14 cellular contexts compared by ENCODE assay signal in genomic region chr12:1933342-1933992, GRCh38. TPM values are rescaled to one million over a fixed set of nuclear protein-coding genes. Genes with fewer than 3 reads are reported as not detected.
A peak's percentile ranks its signal among the peaks of the same experiment; 100 is the strongest.
DNase-seq lines count a peak whose midpoint lies in the region; ATAC-seq, FAIRE-seq and TF ChIP-seq lines count a peak whose summit lies in the region.
"Had no signal": no experiment of that assay in that cellular context is flagged by ENCODE, and none has a peak within 500 bp of the region (broad histone marks: within the 10 kb centered on the region; RNA-seq: fewer than 3 reads in every experiment).

No MANE protein-coding gene starts in this region.

- H4K5ac ChIP-seq in H9 (ENCODE audit: insufficient read length, low read depth, low read length), result no peak overlapping the region

- no peaks in the 10 kb centered on the region for H3K36me3 ChIP-seq in WERI-Rb-1

- H2BK20ac ChIP-seq in H9 (ENCODE audit: low read depth, low read length, poor library complexity, severe bottlenecking), result no peak overlapping the region

- H2AFZ ChIP-seq in H9 (ENCODE audit: low read length), result no peak overlapping the region

- H3K9me3 ChIP-seq in H9 (ENCODE audit: control insufficient read depth, low read depth, low read length) (no peaks in the 10 kb centered on the region), WERI-Rb-1 (ENCODE audit: severe bottlenecking) (no peaks in the 10 kb centered on the region)

- H3K18ac ChIP-seq in H9 (ENCODE audit: insufficient read length, low read depth, low read length), result no peak overlapping the region

- H4K91ac ChIP-seq in H9 (ENCODE audit: insufficient read length, low read depth, low read length), result no peak overlapping the region

- H3K36me3 Mint-ChIP-seq in H9 (ENCODE audit: insufficient read depth in 1 of 3, low read depth in 3 of 3) (no peaks in the 10 kb centered on the region), naive B cell (peaks cover 0 to 5% of the 10 kb centered on the region in 2 donors)

- H3K4me2 ChIP-seq in H9 (ENCODE audit: insufficient read depth, insufficient read length, low read length), result no peak overlapping the region

- no peak overlapping the region for H3K9ac ChIP-seq in H9 (ENCODE audit: extremely low read depth, insufficient read length, low read length)

- no peak overlapping the region for H3K4me3 Mint-ChIP-seq in H9
- peak overlapping the region in 7 of 8 donors; percentile 64 to 82 (median 70) for H3K4me3 Mint-ChIP-seq in naive B cell
- H3K4me3 Mint-ChIP-seq: CD4-positive, alpha-beta T cell; T-helper 2 cell treated with Interferon-gamma antibody and Interleukin-4, amounts not matched to agents 5 μg/mL and 100 μg/mL, for 36 hours had no signal

- TF ChIP-seq CTCF in H9 (conservative IDR thresholded peaks at IDR 0.05), result peak; percentile 29; the same call in 2 of the 3 replicates
- 0 out of 2 replicates have a peak, but pooled peaks have one; percentile 24 for TF ChIP-seq CTCF in WERI-Rb-1 (IDR thresholded peaks at IDR 0.05; ENCODE audit: low read depth, low read length)

- no peak overlapping the region for H2BK120ac ChIP-seq in H9 (ENCODE audit: low read depth, low read length, poor library complexity, severe bottlenecking)

- H2AK5ac ChIP-seq in H9 (ENCODE audit: insufficient read length, low read length), result no peak overlapping the region

- no peak overlapping the region for H2BK5ac ChIP-seq in H9 (ENCODE audit: insufficient read length, low read length)

- 0 out of 7 replicates have a peak overlapping the region, but pooled peaks of 1 of the 3 experiments have one; percentile 39 for H3K27ac Mint-ChIP-seq in H9
- peak overlapping the region in 3 of 6 donors; percentile 16 to 88 (median 68) for H3K27ac Mint-ChIP-seq in naive B cell
- H3K27ac Mint-ChIP-seq: CD4-positive, alpha-beta T cell; T-helper 2 cell treated with Interferon-gamma antibody and Interleukin-4, amounts not matched to agents 5 μg/mL and 100 μg/mL, for 36 hours had no signal

- H3K27me3 ChIP-seq in H9 (ENCODE audit: insufficient read depth, low read length) (no peaks in the 10 kb centered on the region), WERI-Rb-1 (ENCODE audit: insufficient read depth, low read depth, severe bottlenecking) (no peaks in the 10 kb centered on the region)

- H3K79me2 ChIP-seq in H9 (ENCODE audit: insufficient read depth, low read length), result no peaks in the 10 kb centered on the region

- no peak overlapping the region for H3T11ph ChIP-seq in H9 (ENCODE audit: low read length)

- H3K27ac ChIP-seq in H9 (ENCODE audit: insufficient read length, low read depth, low read length), result no peak overlapping the region
- H3K27ac ChIP-seq in WERI-Rb-1, result no peak overlapping the region

- DNase-seq in EH (ENCODE audit: low read depth) (peak; percentile 53), H9 (peak; percentile 47), WERI-Rb-1 (peak; percentile 35), naive B cell (no peak), pons (ENCODE audit: low spot score) (no peak), MV-4-11 (lab: John Stamatoyannopoulos, UW) (no peak), frontal cortex (ENCODE audit: low spot score in 2 of 2) (no peak)
- DNase-seq: CD4-positive, alpha-beta T cell; NCI-H146; stimulated activated CD4-positive, alpha-beta T cell treated with anti-CD3 and anti-CD28 coated beads, Interleukin-4, amount 100 ng/mL, for 24 hours had no signal

- no peaks in the 10 kb centered on the region for H3K79me1 ChIP-seq in H9 (ENCODE audit: insufficient read depth, low read depth, low read length, poor library complexity, severe bottlenecking)

- H2BK15ac ChIP-seq in H9 (ENCODE audit: low read depth, low read length), result no peak overlapping the region

- H3K4me1 ChIP-seq in H9 (ENCODE audit: insufficient read depth, low read length), result no peaks in the 10 kb centered on the region

- H3K27me3 Mint-ChIP-seq in H9 (ENCODE audit: low read depth) (0 out of 2 replicates have a peak, but pooled peaks cover 3% of the 10 kb centered on the region), naive B cell (no peaks in the 10 kb centered on the region)
- H3K27me3 Mint-ChIP-seq: CD4-positive, alpha-beta T cell had no signal

- H3K23ac ChIP-seq in H9 (ENCODE audit: insufficient read length, low read depth, low read length), result no peak overlapping the region

- H3K56ac ChIP-seq in H9 (ENCODE audit: insufficient read length, low read depth, low read length), result no peak overlapping the region

- H2BK12ac ChIP-seq in H9 (ENCODE audit: insufficient read length, low read depth, low read length), result no peak overlapping the region

- no peak for FAIRE-seq in frontal cortex (lab: Jason Lieb, UNC)
- FAIRE-seq: bronchial epithelial cell had no signal

- no peak overlapping the region for H3K4me3 ChIP-seq in WERI-Rb-1 (ENCODE audit: low read depth, low read length)

- no CpG with 5 or more reads among the region's 16 CpGs for WGBS in H9 (ENCODE audit: extremely low coverage, insufficient read length, low lambda C conversion rate)

- H4K20me1 ChIP-seq in H9 (ENCODE audit: control insufficient read depth, insufficient read depth, insufficient read length), result no peaks in the 10 kb centered on the region

- no peak overlapping the region for H3K14ac ChIP-seq in H9 (ENCODE audit: insufficient read depth, low read length)

- H3K9me3 Mint-ChIP-seq in H9 (no peaks in the 10 kb centered on the region; a peak in 1 of 5 replicates), naive B cell (no peaks in the 10 kb centered on the region)
- H3K9me3 Mint-ChIP-seq: CD4-positive, alpha-beta T cell; T-helper 2 cell treated with Interferon-gamma antibody and Interleukin-4, amounts not matched to agents 5 μg/mL and 100 μg/mL, for 36 hours had no signal

- ATAC-seq in naive B cell (ENCODE audit: low read depth in 2 of 2) (peak; percentile 54 to 60), HG02852 (IDR thresholded peaks at IDR 0.05; ENCODE audit: unreplicated experiment) (no peak)
- ATAC-seq: HCT116 had no signal

- H3K4ac ChIP-seq in H9 (ENCODE audit: low read depth, low read length), result no peak overlapping the region

- H3K23me2 ChIP-seq in H9 (ENCODE audit: insufficient read length, low read depth, low read length, poor library complexity, severe bottlenecking), result no peaks in the 10 kb centered on the region

- H3K4me1 Mint-ChIP-seq in H9, result peaks cover 2 to 16% of the 10 kb centered on the region in 2 experiments; a peak in 2 of 4 replicates
- H3K4me1 Mint-ChIP-seq in naive B cell, result peaks cover 45 to 59% (median 58%) of the 10 kb centered on the region in 3 donors

- H4K8ac ChIP-seq in H9 (replicated peaks; ENCODE audit: insufficient read length, low read depth, low read length), result no peak overlapping the region

RNA-seq across cellular contexts. Expression of gene CACNA2D4, which starts 15.0 kb away (rescaled TPM):
- total RNA-seq in H9 (2021) (0.61 and 0.79 TPM in 2 replicates), frontal cortex (not detected)
- 1 to 10 TPM in 5 of 6 donors, under 1 TPM in 1; 0.46 to 3.6 (median 2.7) TPM for polyA plus RNA-seq in naive B cell (ENCODE audit: low read depth in 6 of 6)
- total RNA-seq: bronchial epithelial cell had no signal

Comparison
In these comparisons a context has a peak if more than half of its experiments do, and no peak if none do; other contexts are left out.
1. DNase-seq: peak in EH (single experiment), H9 (single experiment) and WERI-Rb-1 (single experiment); none in naive B cell (single experiment), pons (single experiment), MV-4-11 (single experiment) and frontal cortex (0 of 2).
2. H3K4me3 Mint-ChIP-seq: peak in naive B cell (7 of 8); none in H9 (0 of 2).